11 cellular contexts compared by ENCODE assay signal in genomic region chr11:2775626-2776350, GRCh38.
DNase-seq lines count a peak whose midpoint lies in the region; ATAC-seq and TF ChIP-seq lines count a peak whose summit lies in the region.
"Had no signal": no experiment of that assay in that cellular context is flagged by ENCODE, and none has a peak within 500 bp of the region (broad histone marks: within the 10 kb centered on the region; RNA-seq: fewer than 3 reads in every experiment).

No MANE protein-coding gene starts in this region.

- H3K27ac ChIP-seq in RWPE1, result peak overlapping the region; percentile 99
- no peak overlapping the region for H3K27ac ChIP-seq in heart left ventricle
- H3K27ac ChIP-seq: neural progenitor cell, SK-N-MC, skin epidermis had no signal

- H3K4me3 ChIP-seq in heart left ventricle, result no peak overlapping the region
- H3K4me3 ChIP-seq: neural progenitor cell, SK-N-MC, skin epidermis had no signal

- H3K9me3 ChIP-seq in heart left ventricle, result no peaks in the 10 kb centered on the region

- peaks cover 20 to 39% (median 33%) of the 10 kb centered on the region in 12 donors for H3K4me1 ChIP-seq in heart left ventricle

- CTCF ChIA-PET in RWPE1 (lab: Yijun Ruan, JAX), result interaction anchor here (0.7 to 3.9 kb wide), 2 partner anchors 109 to 416 kb away, joined by 3 to 10 read pairs; no protein-coding TSS in a partner anchor

- POLR2A ChIA-PET in RWPE1 (lab: Yijun Ruan, JAX; ENCODE audit: low non-redundant PET), result no interaction called here

- peaks cover 0 to 3% (median 0%) of the 10 kb centered on the region in 9 donors for H3K36me3 ChIP-seq in heart left ventricle
- H3K36me3 ChIP-seq: neural progenitor cell had no signal

- WGBS in heart left ventricle, 4 donors, result 90 to 96% (median 93%) methylated on average over 22 to 29 of the region's 29 CpGs

- TF ChIP-seq CTCF in RWPE1 (conservative IDR thresholded peaks at IDR 0.05; ENCODE audit: low read depth) (no peak), heart left ventricle (IDR thresholded peaks at IDR 0.05) (no peak)

- intact Hi-C loops in heart left ventricle (cut with DNase I) (loop anchor here in 2 of 10 donors (5.0 to 10.0 kb wide), 2 partner anchors 73 to 231 kb away; no protein-coding TSS in a partner anchor), sciatic nerve (cut with DNase I) (no loop called here)

- TF ChIP-seq POLR2A in heart left ventricle (IDR thresholded peaks at IDR 0.05), result no peak

- DNase-seq in activated naive CD4-positive, alpha-beta T cell treated with anti-CD3 and anti-CD28 coated beads, Interleukin-2, amount 50 U/mL, for 16 hours, result peak; percentile 5
- no peak for DNase-seq in activated naive CD4-positive, alpha-beta T cell treated with Interleukin-2 at 50 U/mL for 16 hours
- no peak for DNase-seq in RWPE1 (ENCODE audit: low spot score)
- DNase-seq in heart left ventricle, result peak; percentile 3 to 58 (median 12)
- peak; percentile 55 for DNase-seq in sciatic nerve (ENCODE audit: low spot score)
- no peak for DNase-seq in ecto neural progenitor cell (ENCODE audit: low spot score)

- ATAC-seq in heart left ventricle, result no peak
- ATAC-seq in sciatic nerve, result no peak
- ATAC-seq in HG02973 (IDR thresholded peaks at IDR 0.05; ENCODE audit: unreplicated experiment), result no peak
- ATAC-seq in HG03521 (IDR thresholded peaks at IDR 0.05; ENCODE audit: unreplicated experiment), result no peak

- no peaks in the 10 kb centered on the region for H3K27me3 ChIP-seq in heart left ventricle

Comparison
In these comparisons a context has a peak if more than half of its experiments do, and no peak if none do; other contexts are left out.
1. DNase-seq: peak in activated naive CD4-positive, alpha-beta T cell treated with anti-CD3 and anti-CD28 coated beads, Interleukin-2, amount 50 U/mL, for 16 hours (single experiment), heart left ventricle (5 of 5) and sciatic nerve (single experiment); none in activated naive CD4-positive, alpha-beta T cell treated with Interleukin-2 at 50 U/mL for 16 hours (single experiment), RWPE1 (single experiment) and ecto neural progenitor cell (single experiment).